ENCODE assay signal across 21 cellular contexts in the genomic region with DNA sequence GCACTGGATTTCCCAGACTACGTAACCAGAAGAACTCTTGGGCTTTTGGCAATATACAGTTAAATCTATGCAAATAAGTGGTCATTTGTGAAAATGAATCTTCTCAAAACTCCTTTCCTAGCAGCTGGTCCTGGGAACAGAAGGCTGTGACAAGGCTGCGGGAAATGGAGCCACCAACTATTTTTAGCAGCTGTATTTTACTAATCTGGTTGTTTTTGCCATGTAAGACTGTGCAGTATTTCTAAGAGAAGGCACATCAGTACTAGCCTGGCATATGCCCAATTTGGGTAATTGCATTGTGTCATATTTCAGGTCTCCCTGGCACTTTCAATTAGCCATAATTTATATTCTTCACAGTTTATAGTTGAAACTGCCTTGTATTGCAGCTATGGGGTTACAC.
"Had no signal": no experiment of that assay in that cellular context is flagged by ENCODE, and none has a peak within 500 bp of the region (broad histone marks: within the 10 kb centered on the region; RNA-seq: fewer than 3 reads in every experiment).

No MANE protein-coding gene starts in this region.

- ATAC-seq: activated CD8-positive, alpha-beta T cell treated with anti-CD3 and anti-CD28 coated beads for 36 hours; activated T-helper 17 cell treated with anti-CD3 and anti-CD28 coated beads, Interleukin-2, amount 50 U/mL, for 72 hours; esophagus mucosa; mucosa of descending colon had no signal

- H3K36me3 ChIP-seq: cardiac muscle cell, right atrium auricular region, tibial artery, uterus had no signal

- H3K4me3 ChIP-seq: cardiac muscle cell, mucosa of descending colon, right atrium auricular region, tibial artery, uterus had no signal

- H3K27ac ChIP-seq: cardiac muscle cell, tibial artery, uterus had no signal

- DNase-seq: activated CD4-positive, alpha-beta T cell treated with anti-CD3 and anti-CD28 coated beads, Interleukin-2, amount 10 ng/mL, durations not matched to agents 24 days and 14 days; activated CD8-positive, alpha-beta T cell treated with anti-CD3 and anti-CD28 coated beads for 36 hours; activated naive CD4-positive, alpha-beta T cell; activated naive CD8-positive, alpha-beta T cell treated with anti-CD3 and anti-CD28 coated beads for 36 hours; activated T-cell treated with anti-CD3 and anti-CD28 coated beads, Interleukin-2, amount 50 U/mL, for 1 hour; amniotic stem cell; effector CD8-positive, alpha-beta T cell; immature natural killer cell; mesenchymal stem cell; mucosa of descending colon; naive B cell; stimulated activated CD4-positive, alpha-beta T cell treated with anti-CD3 and anti-CD28 coated beads, Interleukin-12 subunit alpha, Interleukin-12 subunit beta, amount 100 ng/mL, for 4 hours; stimulated activated CD4-positive, alpha-beta T cell treated with anti-CD3 and anti-CD28 coated beads, Interleukin-1b, Interleukin-23, amount 100 ng/mL, for 48 hours; stimulated activated CD8-positive, alpha-beta memory T cell treated with anti-CD3 and anti-CD28 coated beads, Interleukin-4, amount 100 ng/mL, for 48 hours; stimulated activated naive CD4-positive, alpha-beta T cell; tibial artery; uterus had no signal

- H3K4me1 ChIP-seq: tibial artery, uterus had no signal

- H3K27me3 ChIP-seq: cardiac muscle cell, right atrium auricular region, tibial artery, uterus had no signal

- H3K9me3 ChIP-seq: mucosa of descending colon, right atrium auricular region, tibial artery, uterus had no signal
